ENCODE assay signal across 8 cellular contexts in the genomic region with DNA sequence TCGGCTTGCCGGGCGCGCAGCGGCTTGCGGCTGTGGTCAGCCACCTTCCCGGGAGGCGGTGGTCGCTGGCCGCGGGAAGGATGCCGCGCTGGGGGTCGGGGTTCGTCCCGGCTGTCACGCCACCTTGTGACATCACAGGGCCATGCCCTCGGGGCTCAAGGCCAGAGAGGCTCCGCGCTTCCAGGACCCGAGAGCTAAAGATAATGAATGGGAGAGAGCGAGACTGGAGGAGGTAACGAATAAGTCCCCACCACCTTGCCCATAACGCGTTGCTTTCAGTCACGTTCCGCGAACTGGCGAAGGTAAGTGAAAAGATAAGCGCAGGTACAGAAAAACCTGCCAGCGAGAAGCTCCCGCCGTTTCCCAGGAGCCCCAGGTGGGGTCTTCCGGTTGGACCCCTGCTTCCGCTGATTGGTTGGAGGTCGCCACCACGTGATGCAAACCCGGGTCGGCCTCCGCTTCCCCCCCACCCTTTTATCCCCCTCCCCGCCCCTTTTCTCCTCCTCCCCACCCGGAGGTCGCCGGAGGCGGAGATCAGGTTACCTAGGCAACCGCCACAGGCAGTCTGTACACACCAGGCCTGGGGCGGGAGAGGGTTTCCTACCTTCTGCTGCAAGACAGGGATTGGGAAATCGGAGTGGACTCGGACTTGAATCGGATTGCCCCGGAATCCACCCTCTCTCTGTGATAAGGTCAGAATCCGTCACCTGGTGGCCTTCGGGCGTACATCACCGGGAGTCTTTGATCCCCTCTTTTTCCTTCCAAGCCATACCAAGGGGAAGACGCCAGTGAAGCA. TPM values are rescaled to one million over a fixed set of nuclear protein-coding genes. Genes with fewer than 3 reads are reported as not detected.
DNase-seq lines count a peak whose midpoint lies in the region; ATAC-seq and TF ChIP-seq lines count a peak whose summit lies in the region.

A gene (plus strand): TSS at position 563 of the 796 bp plus-strand sequence.

- H3K27ac ChIP-seq in SU-DHL-6 (ENCODE audit: low read depth, low read length), result no peak within 1 kb of the TSS
- H3K27ac ChIP-seq in effector memory CD4-positive, alpha-beta T cell (ENCODE audit: insufficient read depth, low read length, poor library complexity, severe bottlenecking), result no peak within 1 kb of the TSS
- no peak within 1 kb of the TSS for H3K27ac ChIP-seq in mesenchymal stem cell (ENCODE audit: low read length, poor library complexity, severe bottlenecking)
- no peak within 1 kb of the TSS for H3K27ac ChIP-seq in subcutaneous abdominal adipose tissue (ENCODE audit: low read depth, low read length)

- no peak within 1 kb of the TSS for H2AK5ac ChIP-seq in mesenchymal stem cell (ENCODE audit: low read length, severe bottlenecking)

- peak within 1 kb of the TSS; percentile 18; the same call in 1 of the 2 replicates for H3K9ac ChIP-seq in SU-DHL-6 (ENCODE audit: low read length)
- H3K9ac ChIP-seq in mesenchymal stem cell (ENCODE audit: low read length), result peak within 1 kb of the TSS; percentile 81
- peak within 1 kb of the TSS in 4 of 5 donors; percentile 30 to 79 (median 52) for H3K9ac ChIP-seq in subcutaneous abdominal adipose tissue (ENCODE audit: low read length in 5 of 5)

- no peak within 1 kb of the TSS for H4K91ac ChIP-seq in mesenchymal stem cell (ENCODE audit: low read length)

- H2AFZ ChIP-seq in SU-DHL-6 (ENCODE audit: low read depth, low read length, severe bottlenecking) (peak within 1 kb of the TSS; percentile 90), mesenchymal stem cell (ENCODE audit: low read depth, low read length) (peak within 1 kb of the TSS; percentile 46)

- H2BK15ac ChIP-seq in mesenchymal stem cell (ENCODE audit: low read depth, poor library complexity, severe bottlenecking), result no peak within 1 kb of the TSS

- H3K18ac ChIP-seq in mesenchymal stem cell (ENCODE audit: low read depth in 1 of 2, low read length in 2 of 2), result no peak within 1 kb of the TSS

- no peak for TF ChIP-seq CTCF in SU-DHL-6 (IDR thresholded peaks at IDR 0.05; ENCODE audit: insufficient read depth, low read length, poor library complexity, severe bottlenecking)

- H3K79me2 ChIP-seq in SU-DHL-6 (ENCODE audit: insufficient read depth, low read length), result no peaks in the 10 kb centered on the region

- H2BK12ac ChIP-seq in mesenchymal stem cell (ENCODE audit: low read length in 2 of 2), result no peak within 1 kb of the TSS

- H3K79me1 ChIP-seq in mesenchymal stem cell (replicated peaks; ENCODE audit: low read length, poor library complexity, severe bottlenecking), result no peaks in the 10 kb centered on the region

- WGBS in mesenchymal stem cell, result 3% methylated on average over 50 of the region's 56 CpGs

- H4K20me1 ChIP-seq in SU-DHL-6 (ENCODE audit: low read depth, low read length), result no peaks in the 10 kb centered on the region

- H3K27me3 ChIP-seq in SU-DHL-6 (ENCODE audit: low read length), result no peaks in the 10 kb centered on the region
- H3K27me3 ChIP-seq in effector memory CD4-positive, alpha-beta T cell (replicated peaks; ENCODE audit: control insufficient read depth, insufficient read depth, low read length, poor library complexity, severe bottlenecking), result peaks cover 8% of the 10 kb centered on the region
- H3K27me3 ChIP-seq in mesenchymal stem cell (ENCODE audit: control insufficient read depth in 1 of 2, insufficient read depth in 1 of 2, low read length in 2 of 2), result peaks cover 12 to 25% of the 10 kb centered on the region in 2 experiments
- H3K27me3 ChIP-seq in subcutaneous abdominal adipose tissue (ENCODE audit: control insufficient read depth in 5 of 5, insufficient read depth in 4 of 5, low read length in 5 of 5), result peaks cover 0 to 3% (median 0%) of the 10 kb centered on the region in 5 donors

- no peak within 1 kb of the TSS for H3K23ac ChIP-seq in mesenchymal stem cell (ENCODE audit: low read length in 2 of 2)

- H3K9me2 ChIP-seq in SU-DHL-6 (replicated peaks; ENCODE audit: insufficient read depth, low read length), result no peaks in the 10 kb centered on the region

- H3K9me3 ChIP-seq in SU-DHL-6 (ENCODE audit: insufficient read depth, low read length) (no peaks in the 10 kb centered on the region), mesenchymal stem cell (ENCODE audit: control insufficient read depth, low read length) (no peaks in the 10 kb centered on the region), subcutaneous abdominal adipose tissue (ENCODE audit: control insufficient read depth in 5 of 5, low read length in 5 of 5) (no peaks in the 10 kb centered on the region)
- H3K9me3 ChIP-seq in effector memory CD4-positive, alpha-beta T cell (ENCODE audit: control insufficient read depth, low read length), result no peaks in the 10 kb centered on the region

- H3K14ac ChIP-seq in mesenchymal stem cell (ENCODE audit: low read length in 2 of 2), result peak within 1 kb of the TSS in 1 of 2 experiments; percentile 18

- H3K4me3 ChIP-seq in SU-DHL-6 (ENCODE audit: insufficient read depth, low read length, poor library complexity, severe bottlenecking) (peak within 1 kb of the TSS; percentile 41), mesenchymal stem cell (ENCODE audit: insufficient read depth in 1 of 2, low read depth in 1 of 2, low read length in 2 of 2) (peak within 1 kb of the TSS; percentile 49 to 80), subcutaneous abdominal adipose tissue (ENCODE audit: low read depth in 1 of 5, low read length in 5 of 5) (peak within 1 kb of the TSS; percentile 62 to 81 (median 66))
- H3K4me3 ChIP-seq in effector memory CD4-positive, alpha-beta T cell (ENCODE audit: insufficient read depth, low read depth, low read length, poor library complexity, severe bottlenecking), result peak within 1 kb of the TSS; percentile 60

- DNase-seq in DMS79 (lab: John Stamatoyannopoulos, UW) (peak; percentile 80), HuH-7 (ENCODE audit: low spot score) (peak; percentile 68), mesenchymal stem cell (peak; percentile 55), AG08395 (ENCODE audit: low spot score) (no peak)
- DNase-seq in effector memory CD4-positive, alpha-beta T cell, result no peak

- no peak within 1 kb of the TSS for H2BK5ac ChIP-seq in mesenchymal stem cell (ENCODE audit: low read depth, low read length, poor library complexity, severe bottlenecking)

- no peaks in the 10 kb centered on the region for H3K36me3 ChIP-seq in SU-DHL-6 (ENCODE audit: low read length)
- no peaks in the 10 kb centered on the region for H3K36me3 ChIP-seq in effector memory CD4-positive, alpha-beta T cell (ENCODE audit: control insufficient read depth, insufficient read depth, low read length)
- no peaks in the 10 kb centered on the region for H3K36me3 ChIP-seq in mesenchymal stem cell (ENCODE audit: control insufficient read depth in 1 of 2, insufficient read depth in 2 of 2, low read depth in 1 of 2, low read length in 2 of 2)
- H3K36me3 ChIP-seq in subcutaneous abdominal adipose tissue (ENCODE audit: control insufficient read depth in 5 of 5, insufficient read depth in 5 of 5, low read length in 5 of 5), result no peaks in the 10 kb centered on the region

- H3F3A ChIP-seq in SU-DHL-6 (ENCODE audit: insufficient read depth), result no peaks in the 10 kb centered on the region

- peak within 1 kb of the TSS; percentile 67 for H3K4me2 ChIP-seq in SU-DHL-6 (ENCODE audit: low read depth, low read length, poor library complexity, severe bottlenecking)
- H3K4me2 ChIP-seq in mesenchymal stem cell (ENCODE audit: low read length, poor library complexity, severe bottlenecking), result peak within 1 kb of the TSS; percentile 88

- H2BK120ac ChIP-seq in mesenchymal stem cell (ENCODE audit: low read depth, low read length), result no peak within 1 kb of the TSS

- H3K4me1 ChIP-seq in effector memory CD4-positive, alpha-beta T cell (ENCODE audit: control insufficient read depth, insufficient read depth, low read length, poor library complexity, severe bottlenecking), result peaks cover 14% of the 10 kb centered on the region
- H3K4me1 ChIP-seq in mesenchymal stem cell (ENCODE audit: control insufficient read depth, insufficient read depth, low read depth, low read length), result peaks cover 10% of the 10 kb centered on the region
- H3K4me1 ChIP-seq in subcutaneous abdominal adipose tissue (ENCODE audit: control insufficient read depth in 5 of 5, insufficient read depth in 5 of 5, low read length in 5 of 5), result peaks cover 0 to 13% (median 13%) of the 10 kb centered on the region in 5 donors

- no peak within 1 kb of the TSS for H3K4ac ChIP-seq in mesenchymal stem cell (ENCODE audit: low read depth in 1 of 2, low read length in 2 of 2)

- ATAC-seq in esophagus mucosa, result no peak

- H4K8ac ChIP-seq in mesenchymal stem cell (ENCODE audit: low read length), result no peak within 1 kb of the TSS

RNA-seq across cellular contexts. Expression of the gene that starts here (rescaled TPM):
- polyA plus RNA-seq in mesenchymal stem cell (2013, experiment 1 of 2), result not detected
- not detected for polyA plus RNA-seq in mesenchymal stem cell (2013, experiment 2 of 2)
- 0.12 TPM for total RNA-seq in esophagus mucosa

Comparison
In these comparisons a context has a peak if more than half of its experiments do, and no peak if none do; other contexts are left out.
1. DNase-seq: peak in DMS79 (single experiment), HuH-7 (single experiment) and mesenchymal stem cell (single experiment); none in effector memory CD4-positive, alpha-beta T cell (0 of 3) and AG08395 (single experiment).
2. H3K9ac ChIP-seq: peak in every context shown above with its lines; median percentile 81 in mesenchymal stem cell; 52 in subcutaneous abdominal adipose tissue; 18 in SU-DHL-6.
3. Peak in every context shown above with its lines, with median percentiles within 50 percentile points of each other: H3K4me3 ChIP-seq.